Comparison of ENCODE assay signal across 8 cellular contexts in genomic region chr12:110270125-110270962, GRCh38. TPM values are rescaled to one million over a fixed set of nuclear protein-coding genes. Genes with fewer than 3 reads are reported as not detected.
DNase-seq lines count a peak whose midpoint lies in the region; ATAC-seq and TF ChIP-seq lines count a peak whose summit lies in the region.

No MANE protein-coding gene starts in this region.

- H3K27ac ChIP-seq in body of pancreas (no peak overlapping the region), left lung (peak overlapping the region in 1 of 2 donors; percentile 33)

- H3K4me1 ChIP-seq in body of pancreas, result peaks cover 11% of the 10 kb centered on the region
- H3K4me1 ChIP-seq in left lung, result peaks cover 13 to 25% of the 10 kb centered on the region in 2 donors

- ATAC-seq in body of pancreas (peak; percentile 53), left lung (peak; percentile 42), HG03432 (IDR thresholded peaks at IDR 0.05; ENCODE audit: unreplicated experiment) (no peak)

- H3K9me3 ChIP-seq in body of pancreas (no peaks in the 10 kb centered on the region), left lung (no peaks in the 10 kb centered on the region)

- intact Hi-C loops in body of pancreas (cut with DNase I) (no loop called here), left lung (cut with DNase I) (no loop called here)

- TF ChIP-seq POLR2A in body of pancreas (IDR thresholded peaks at IDR 0.05), result no peak

- WGBS in body of pancreas, 2 donors, result 65 to 66% methylated on average over 5 of the region's 5 CpGs

- peak; percentile 27 for DNase-seq in CMK (ENCODE audit: low read depth)
- peak; percentile 95 for DNase-seq in NCI-H2081 (lab: John Stamatoyannopoulos, UW)
- peak; percentile 36 to 65 (median 44) for DNase-seq in body of pancreas
- no peak for DNase-seq in left lung
- DNase-seq in hepatic stellate cell (ENCODE audit: low spot score), result no peak
- no peak for DNase-seq in activated CD4-positive, CD25-positive, alpha-beta regulatory T cell (lab: John Stamatoyannopoulos, UW)
- no peak for DNase-seq in stimulated activated CD4-positive, alpha-beta T cell treated with anti-CD3 and anti-CD28 coated beads, Interleukin-4, amount 100 ng/mL, for 1 hour

- H3K27me3 ChIP-seq in body of pancreas, result no peaks in the 10 kb centered on the region
- H3K27me3 ChIP-seq in left lung, result no peaks in the 10 kb centered on the region

- no peak for TF ChIP-seq CTCF in body of pancreas (IDR thresholded peaks at IDR 0.05)
- TF ChIP-seq CTCF in left lung (IDR thresholded peaks at IDR 0.05), result no peak

- H3K4me3 ChIP-seq in body of pancreas, result no peak overlapping the region
- H3K4me3 ChIP-seq in left lung, result no peak overlapping the region

- H3K36me3 ChIP-seq in body of pancreas (replicated peaks in 1 of 2; ENCODE audit: insufficient read depth in 1 of 2, low read depth in 2 of 2), result no peaks in the 10 kb centered on the region
- H3K36me3 ChIP-seq in left lung, result no peaks in the 10 kb centered on the region

RNA-seq across cellular contexts. Expression of gene ATP2A2, which starts 10.7 kb away (rescaled TPM):
- total RNA-seq in body of pancreas (10 to 100 TPM; 52.7 to 61.6 TPM), left lung (100 to 1,000 TPM; 204 to 258 TPM)

Comparison
In these comparisons a context has a peak if more than half of its experiments do, and no peak if none do; other contexts are left out.
1. DNase-seq: peak in CMK (single experiment), NCI-H2081 (2 of 2) and body of pancreas (4 of 4); none in left lung (0 of 2), hepatic stellate cell (single experiment), activated CD4-positive, CD25-positive, alpha-beta regulatory T cell (0 of 4) and stimulated activated CD4-positive, alpha-beta T cell treated with anti-CD3 and anti-CD28 coated beads, Interleukin-4, amount 100 ng/mL, for 1 hour (single experiment).